Comparison of ENCODE assay signal across 15 cellular contexts in genomic region chr12:3113671-3114070, GRCh38. TPM values are rescaled to one million over a fixed set of nuclear protein-coding genes. Genes with fewer than 3 reads are reported as not detected.
A peak's percentile ranks its signal among the peaks of the same experiment; 100 is the strongest.
DNase-seq lines count a peak whose midpoint lies in the region; ATAC-seq and TF ChIP-seq lines count a peak whose summit lies in the region.
"Had no signal": no experiment of that assay in that cellular context is flagged by ENCODE, and none has a peak within 500 bp of the region (broad histone marks: within the 10 kb centered on the region; RNA-seq: fewer than 3 reads in every experiment).

No MANE protein-coding gene starts in this region.

- H3K27me3 Mint-ChIP-seq in WTC11 (ENCODE audit: low read depth): no peaks in the 10 kb centered on the region

- intact Hi-C loops in breast epithelium (cut with DNase I; ENCODE audit: low total_unique reads): no loop called here

- H3K79me1 ChIP-seq in neuronal stem cell (ENCODE audit: low read depth, low read length): peaks cover 1% of the 10 kb centered on the region

- no peak overlapping the region for H2BK120ac ChIP-seq in neuronal stem cell (ENCODE audit: low read depth, low read length)

- H3K4me1 ChIP-seq in BLaER1 treated with 17β-estradiol and CSF1 and Interleukin-3, amounts not matched to agents 10 nM and 100 nM: peaks cover 10 to 34% (median 23%) of the 10 kb centered on the region in 10 experiments
- H3K4me1 ChIP-seq in neuronal stem cell (ENCODE audit: control insufficient read depth in 2 of 2, insufficient read depth in 1 of 2, low read depth in 1 of 2, low read length in 2 of 2) (peaks cover 5 to 22% of the 10 kb centered on the region in 2 donors), breast epithelium (peaks cover 6 to 14% of the 10 kb centered on the region in 2 donors)
- H3K4me1 ChIP-seq: Caco-2 had no signal

- no peaks in the 10 kb centered on the region for H3K36me3 ChIP-seq in BLaER1 treated with 17β-estradiol and CSF1 and Interleukin-3, amounts not matched to agents 10 nM and 100 nM
- H3K36me3 ChIP-seq in neuronal stem cell (replicated peaks in 1 of 2; ENCODE audit: control insufficient read depth in 2 of 2, insufficient read depth in 2 of 2, low read length in 2 of 2) (peaks cover 0 to 2% of the 10 kb centered on the region in 2 donors), breast epithelium (no peaks in the 10 kb centered on the region)
- H3K36me3 ChIP-seq: BE2C had no signal

- H3K9me3 Mint-ChIP-seq in WTC11: no peaks in the 10 kb centered on the region
- H3K9me3 Mint-ChIP-seq: CD8-positive, alpha-beta memory T cell; HFFc6 had no signal

- H3K27me3 ChIP-seq in BLaER1 treated with 17β-estradiol and CSF1 and Interleukin-3, amounts not matched to agents 10 nM and 100 nM: peaks cover 0 to 63% (median 7%) of the 10 kb centered on the region in 11 experiments; a peak in 10 of 22 replicates
- H3K27me3 ChIP-seq in neuronal stem cell (ENCODE audit: control insufficient read depth in 3 of 3, insufficient read depth in 3 of 3, low read depth in 1 of 3, low read length in 3 of 3) (no peaks in the 10 kb centered on the region), breast epithelium (no peaks in the 10 kb centered on the region)
- H3K27me3 ChIP-seq: BE2C had no signal

- H2BK15ac ChIP-seq in neuronal stem cell (ENCODE audit: low read length): no peak overlapping the region

- H4K8ac ChIP-seq in neuronal stem cell (ENCODE audit: low read depth, low read length): no peak overlapping the region

- peaks cover 0 to 37% (median 7%) of the 10 kb centered on the region in 11 experiments; a peak in 9 of 22 replicates for H4K20me1 ChIP-seq in BLaER1 treated with 17β-estradiol and CSF1 and Interleukin-3, amounts not matched to agents 10 nM and 100 nM

- CTCF ChIA-PET in WTC11 (lab: Charles Lee): interaction anchor here (0.6 to 1.5 kb wide), 2 partner anchors 41 to 100 kb away, joined by 3 to 4 read pairs; no protein-coding TSS in a partner anchor

- H3K9ac ChIP-seq in BLaER1 treated with 17β-estradiol and CSF1 and Interleukin-3, amounts not matched to agents 10 nM and 100 nM: no peak overlapping the region
- H3K9ac ChIP-seq in neuronal stem cell (ENCODE audit: low read depth, low read length, poor library complexity): no peak overlapping the region

- no peaks in the 10 kb centered on the region for H3K36me3 Mint-ChIP-seq in WTC11
- H3K36me3 Mint-ChIP-seq: CD8-positive, alpha-beta memory T cell had no signal

- H2AFZ ChIP-seq in neuronal stem cell (ENCODE audit: low read length): no peak overlapping the region

- no peak overlapping the region for H3K4ac ChIP-seq in neuronal stem cell (ENCODE audit: low read length)

- no peak overlapping the region for H4K91ac ChIP-seq in neuronal stem cell (ENCODE audit: low read depth, low read length, poor library complexity)

- 0 out of 2 replicates have a peak overlapping the region, but pooled peaks have one; percentile 25 for H3K27ac Mint-ChIP-seq in WTC11
- H3K27ac Mint-ChIP-seq: CD8-positive, alpha-beta memory T cell; HFFc6 had no signal

- H3K4me3 Mint-ChIP-seq in WTC11: no peak overlapping the region
- H3K4me3 Mint-ChIP-seq: CD8-positive, alpha-beta memory T cell; HFFc6 had no signal

- H3K4me2 ChIP-seq in BLaER1 treated with 17β-estradiol and CSF1 and Interleukin-3, amounts not matched to agents 10 nM and 100 nM: peak overlapping the region in 7 of 11 experiments; percentile 10 to 40 (median 27); a peak in 10 of 22 replicates
- no peak overlapping the region for H3K4me2 ChIP-seq in neuronal stem cell (ENCODE audit: insufficient read depth, low read length, poor library complexity, severe bottlenecking)

- H3K14ac ChIP-seq in neuronal stem cell (ENCODE audit: low read length): peak overlapping the region; percentile 75

- H3K27ac ChIP-seq in BLaER1 treated with 17β-estradiol and CSF1 and Interleukin-3, amounts not matched to agents 10 nM and 100 nM: no peak overlapping the region
- no peak overlapping the region for H3K27ac ChIP-seq in neuronal stem cell (replicated peaks; ENCODE audit: low read length)
- H3K27ac ChIP-seq in breast epithelium: no peak overlapping the region
- H3K27ac ChIP-seq: HL-60 had no signal

- no peak overlapping the region for H3K23ac ChIP-seq in neuronal stem cell (ENCODE audit: low read depth, low read length, poor library complexity)

- H2BK12ac ChIP-seq in neuronal stem cell (ENCODE audit: low read length): no peak overlapping the region

- no peaks in the 10 kb centered on the region for H3K9me3 ChIP-seq in BLaER1 treated with 17β-estradiol and CSF1 and Interleukin-3, amounts not matched to agents 10 nM and 100 nM (replicated peaks in 1 of 11)
- H3K9me3 ChIP-seq in neuronal stem cell (replicated peaks in 1 of 2; ENCODE audit: control insufficient read depth in 2 of 2, insufficient read depth in 1 of 2, low read depth in 1 of 2, low read length in 2 of 2): no peaks in the 10 kb centered on the region
- no peaks in the 10 kb centered on the region for H3K9me3 ChIP-seq in breast epithelium
- H3K9me3 ChIP-seq: BE2C, Caco-2 had no signal

- H2BK5ac ChIP-seq in neuronal stem cell (ENCODE audit: low read length): no peak overlapping the region

- no peak overlapping the region for H2AK5ac ChIP-seq in neuronal stem cell (ENCODE audit: low read depth, low read length)

- no peak overlapping the region for H3K4me3 ChIP-seq in BLaER1 treated with 17β-estradiol and CSF1 and Interleukin-3, amounts not matched to agents 10 nM and 100 nM
- H3K4me3 ChIP-seq in neuronal stem cell (ENCODE audit: low read length in 2 of 2) (no peak overlapping the region), breast epithelium (no peak overlapping the region)

- TF ChIP-seq POLR2A in breast epithelium (IDR thresholded peaks at IDR 0.05): no peak

- POLR2A ChIA-PET in WTC11 (lab: Charles Lee): no interaction called here

- DNase-seq in WTC11 (ENCODE audit: low spot score) (no peak), left lobe of liver (ENCODE audit: low spot score) (peak; percentile 68), neuronal stem cell (ENCODE audit: low spot score) (no peak), T-helper 9 cell (no peak), breast epithelium (ENCODE audit: low spot score in 2 of 2) (no peak)
- DNase-seq: BE2C; Caco-2; CD8-positive, alpha-beta memory T cell; DMS53; GF-D8; HCEC 1CT; HFFc6 had no signal

- TF ChIP-seq CTCF in WTC11 (IDR thresholded peaks at IDR 0.05) (no peak), breast epithelium (IDR thresholded peaks at IDR 0.05) (no peak)

- peaks cover 12% of the 10 kb centered on the region for H3K4me1 Mint-ChIP-seq in WTC11

- no CpG with 5 or more reads among the region's 6 CpGs for WGBS in neuronal stem cell (ENCODE audit: extremely low coverage in 2 of 2, insufficient read length in 2 of 2, insufficient replicate concordance in 1 of 2), 2 donors

- no peak overlapping the region for H3K18ac ChIP-seq in neuronal stem cell (ENCODE audit: low read length)

- ATAC-seq in WTC11 (no peak), left lobe of liver (peak; percentile 69), GM21515 (IDR thresholded peaks at IDR 0.05; ENCODE audit: unreplicated experiment) (no peak)

TF ChIP-seq in WTC11, 78 proteins besides CTCF, POLR2A, EP300 and RAD21:
- no peak for TF ChIP-seq USF2 (CRISPR knock-in tag; IDR thresholded peaks at IDR 0.05)
- no peak for TF ChIP-seq NFE2L1 (CRISPR knock-in tag; IDR thresholded peaks at IDR 0.05)
- TF ChIP-seq HMGA2 (CRISPR knock-in tag; IDR thresholded peaks at IDR 0.05): no peak
- TF ChIP-seq ZNF263 (CRISPR knock-in tag; IDR thresholded peaks at IDR 0.05; ENCODE audit: low read depth): no peak
- no peak for TF ChIP-seq ZNF512 (CRISPR knock-in tag; IDR thresholded peaks at IDR 0.05; ENCODE audit: borderline replicate concordance)
- TF ChIP-seq ZNF416 (CRISPR knock-in tag; IDR thresholded peaks at IDR 0.05): no peak
- no peak for TF ChIP-seq ELF4 (CRISPR knock-in tag; IDR thresholded peaks at IDR 0.05; ENCODE audit: low read depth)
- TF ChIP-seq ETV6 (CRISPR knock-in tag; IDR thresholded peaks at IDR 0.05): no peak
- TF ChIP-seq PREB (CRISPR knock-in tag; IDR thresholded peaks at IDR 0.05; ENCODE audit: borderline replicate concordance): no peak
- no peak for TF ChIP-seq CREB1 (CRISPR knock-in tag; IDR thresholded peaks at IDR 0.05)
TF ChIP-seq in WTC11: peak in this region for 0.

RNA-seq across cellular contexts. Expression of gene TSPAN9, which starts 36.5 kb away (rescaled TPM):
- total RNA-seq in WTC11 (2021) (21.8 to 27.6 TPM (median 23.9 TPM) in 3 replicates), left lobe of liver (43.7 TPM), breast epithelium (10 to 100 TPM; 16.8 to 44.9 (median 36.9) TPM)
- polyA plus RNA-seq in neuronal stem cell (2013, experiment 1 of 2): 12.5 TPM
- 12.5 TPM for polyA plus RNA-seq in neuronal stem cell (2013, experiment 2 of 2)
- polyA plus RNA-seq: CD8-positive, alpha-beta memory T cell had no signal
